15 cellular contexts compared by ENCODE assay signal in genomic region chr6:52251113-52251512, GRCh38. TPM values are rescaled to one million over a fixed set of nuclear protein-coding genes. Genes with fewer than 3 reads are reported as not detected.
DNase-seq lines count a peak whose midpoint lies in the region; ATAC-seq and TF ChIP-seq lines count a peak whose summit lies in the region.
"Had no signal": no experiment of that assay in that cellular context is flagged by ENCODE, and none has a peak within 500 bp of the region (broad histone marks: within the 10 kb centered on the region; RNA-seq: fewer than 3 reads in every experiment).

No MANE protein-coding gene starts in this region.

- no peak overlapping the region for H3K4me3 Mint-ChIP-seq in activated CD4-positive, alpha-beta T cell treated with anti-CD3 and anti-CD28 coated beads for 36 hours
- H3K4me3 Mint-ChIP-seq in natural killer cell treated with Interleukin-12 subunit alpha and Interleukin-12 subunit beta and Interleukin-15 and Interleukin-18, amount 100 ng/mL, for 72 hours = peak overlapping the region; percentile 57
- no peak overlapping the region for H3K4me3 Mint-ChIP-seq in natural killer cell
- peak overlapping the region; percentile 37 for H3K4me3 Mint-ChIP-seq in activated T-helper 17 cell treated with anti-CD3 and anti-CD28 coated beads, Interleukin-2, amount 50 U/mL, for 72 hours
- H3K4me3 Mint-ChIP-seq: CD4-positive, alpha-beta memory T cell; H9 had no signal

- CTCF ChIA-PET in activated CD4-positive, alpha-beta T cell treated with anti-CD3 and anti-CD28 coated beads for 36 hours (lab: Charles Lee) = interaction anchor here (0.5 to 6.1 kb wide), 6 partner anchors 10 to 152 kb away, joined by 3 to 46 read pairs (median 4); no protein-coding TSS in a partner anchor

- H3K27ac Mint-ChIP-seq in activated CD4-positive, alpha-beta T cell treated with anti-CD3 and anti-CD28 coated beads for 36 hours = peak overlapping the region; percentile 21
- H3K27ac Mint-ChIP-seq in natural killer cell treated with Interleukin-12 subunit alpha and Interleukin-12 subunit beta and Interleukin-15 and Interleukin-18, amount 100 ng/mL, for 72 hours = peak overlapping the region; percentile 20 to 91
- no peak overlapping the region for H3K27ac Mint-ChIP-seq in natural killer cell
- peak overlapping the region; percentile 71 for H3K27ac Mint-ChIP-seq in activated T-helper 17 cell treated with anti-CD3 and anti-CD28 coated beads, Interleukin-2, amount 50 U/mL, for 72 hours
- H3K27ac Mint-ChIP-seq: CD4-positive, alpha-beta memory T cell; H9 had no signal

- H3K9me3 Mint-ChIP-seq in activated CD4-positive, alpha-beta T cell treated with anti-CD3 and anti-CD28 coated beads for 36 hours (ENCODE audit: low read depth) = no peaks in the 10 kb centered on the region
- no peaks in the 10 kb centered on the region for H3K9me3 Mint-ChIP-seq in natural killer cell treated with Interleukin-12 subunit alpha and Interleukin-12 subunit beta and Interleukin-15 and Interleukin-18, amount 100 ng/mL, for 72 hours
- H3K9me3 Mint-ChIP-seq in natural killer cell = no peaks in the 10 kb centered on the region
- H3K9me3 Mint-ChIP-seq in activated T-helper 17 cell treated with anti-CD3 and anti-CD28 coated beads, Interleukin-2, amount 50 U/mL, for 72 hours = no peaks in the 10 kb centered on the region
- H3K9me3 Mint-ChIP-seq: CD4-positive, alpha-beta memory T cell had no signal

- no peak for DNase-seq in activated CD4-positive, alpha-beta T cell treated with anti-CD3 and anti-CD28 coated beads for 36 hours
- no peak for DNase-seq in activated CD4-positive, alpha-beta T cell treated with anti-CD3 and anti-CD28 coated beads, Interleukin-2, amount 50 U/mL, for 1 hour
- DNase-seq in natural killer cell treated with Interleukin-12 subunit alpha and Interleukin-12 subunit beta and Interleukin-15 and Interleukin-18, amount 100 ng/mL, for 72 hours (ENCODE audit: low spot score) = no peak
- no peak for DNase-seq in natural killer cell
- DNase-seq in left ventricle myocardium superior = no peak
- DNase-seq in MV-4-11 (lab: John Stamatoyannopoulos, UW) = no peak
- DNase-seq: AML-193; CD4-positive, alpha-beta memory T cell; DMS79 treated with DMSO at 0.1 percent for 48 hours; GF-D8; H9 had no signal

- no peak for TF ChIP-seq CTCF in natural killer cell (IDR thresholded peaks at IDR 0.05)

- POLR2A ChIA-PET in activated CD4-positive, alpha-beta T cell treated with anti-CD3 and anti-CD28 coated beads for 36 hours (lab: Charles Lee) = no interaction called here

- peaks cover 48% of the 10 kb centered on the region for H3K4me1 Mint-ChIP-seq in activated CD4-positive, alpha-beta T cell treated with anti-CD3 and anti-CD28 coated beads for 36 hours
- peaks cover 17 to 42% of the 10 kb centered on the region in 2 donors for H3K4me1 Mint-ChIP-seq in natural killer cell treated with Interleukin-12 subunit alpha and Interleukin-12 subunit beta and Interleukin-15 and Interleukin-18, amount 100 ng/mL, for 72 hours (ENCODE audit: low read depth in 2 of 2)
- peaks cover 0 to 4% of the 10 kb centered on the region in 2 donors for H3K4me1 Mint-ChIP-seq in natural killer cell
- peaks cover 35% of the 10 kb centered on the region for H3K4me1 Mint-ChIP-seq in activated T-helper 17 cell treated with anti-CD3 and anti-CD28 coated beads, Interleukin-2, amount 50 U/mL, for 72 hours

- no peaks in the 10 kb centered on the region for H3K36me3 Mint-ChIP-seq in activated CD4-positive, alpha-beta T cell treated with anti-CD3 and anti-CD28 coated beads for 36 hours (ENCODE audit: low read depth)
- no peaks in the 10 kb centered on the region for H3K36me3 Mint-ChIP-seq in natural killer cell treated with Interleukin-12 subunit alpha and Interleukin-12 subunit beta and Interleukin-15 and Interleukin-18, amount 100 ng/mL, for 72 hours
- H3K36me3 Mint-ChIP-seq in natural killer cell = no peaks in the 10 kb centered on the region
- no peaks in the 10 kb centered on the region for H3K36me3 Mint-ChIP-seq in activated T-helper 17 cell treated with anti-CD3 and anti-CD28 coated beads, Interleukin-2, amount 50 U/mL, for 72 hours (ENCODE audit: low read depth)
- H3K36me3 Mint-ChIP-seq: CD4-positive, alpha-beta memory T cell had no signal

- peaks cover 28% of the 10 kb centered on the region for H3K27me3 Mint-ChIP-seq in activated CD4-positive, alpha-beta T cell treated with anti-CD3 and anti-CD28 coated beads for 36 hours
- H3K27me3 Mint-ChIP-seq in natural killer cell treated with Interleukin-12 subunit alpha and Interleukin-12 subunit beta and Interleukin-15 and Interleukin-18, amount 100 ng/mL, for 72 hours = peaks cover 54 to 67% of the 10 kb centered on the region in 2 donors
- peaks cover 46 to 84% of the 10 kb centered on the region in 2 donors for H3K27me3 Mint-ChIP-seq in natural killer cell (ENCODE audit: low read depth in 2 of 2)
- H3K27me3 Mint-ChIP-seq in activated T-helper 17 cell treated with anti-CD3 and anti-CD28 coated beads, Interleukin-2, amount 50 U/mL, for 72 hours = peaks cover 31% of the 10 kb centered on the region

- intact Hi-C loops in activated CD4-positive, alpha-beta T cell treated with anti-CD3 and anti-CD28 coated beads for 36 hours (cut with DNase I, micrococcal nuclease) = loop anchor here in 1 of 2 experiments (1.0 kb wide), 1 partner anchor 24 kb away; no protein-coding TSS in a partner anchor
- intact Hi-C loops in natural killer cell (cut with micrococcal nuclease) = no loop called here
- intact Hi-C loops in left ventricle myocardium superior (cut with micrococcal nuclease) = no loop called here

- ATAC-seq in activated CD4-positive, alpha-beta T cell treated with anti-CD3 and anti-CD28 coated beads for 36 hours = peak; percentile 21
- ATAC-seq in natural killer cell treated with Interleukin-12 subunit alpha and Interleukin-12 subunit beta and Interleukin-15 and Interleukin-18, amount 100 ng/mL, for 72 hours = peak in 1 of 2 donors; percentile 48
- ATAC-seq in natural killer cell = no peak
- peak; percentile 42 for ATAC-seq in activated T-helper 17 cell treated with anti-CD3 and anti-CD28 coated beads, Interleukin-2, amount 50 U/mL, for 72 hours (replicated peaks)
- ATAC-seq in left ventricle myocardium superior = no peak
- ATAC-seq: A549 had no signal

RNA-seq across cellular contexts. Expression of gene IL17F, which starts 6.8 kb away (rescaled TPM):
- 100 to 1,000 TPM; 155 to 157 TPM for total RNA-seq in activated CD4-positive, alpha-beta T cell treated with anti-CD3 and anti-CD28 coated beads for 36 hours
- total RNA-seq in natural killer cell treated with Interleukin-12 subunit alpha and Interleukin-12 subunit beta and Interleukin-15 and Interleukin-18, amount 100 ng/mL, for 72 hours = 100 to 1,000 TPM in 1 of 2 donors, 10 to 100 TPM in 1; 56.3 to 241 TPM
- total RNA-seq in natural killer cell = not detected
- 1,000 to 10,000 TPM in 1 of 2 donors, 100 to 1,000 TPM in 1; 295 to 3,317 TPM for total RNA-seq in activated T-helper 17 cell treated with anti-CD3 and anti-CD28 coated beads, Interleukin-2, amount 50 U/mL, for 72 hours
- not detected for total RNA-seq in left ventricle myocardium superior
- total RNA-seq: CD4-positive, alpha-beta memory T cell; H1; H9; HT-29 had no signal

RNA-seq across cellular contexts. Expression of gene MCM3, which starts 33.4 kb away (rescaled TPM):
- total RNA-seq in activated CD4-positive, alpha-beta T cell treated with anti-CD3 and anti-CD28 coated beads for 36 hours = 100 to 1,000 TPM; 276 to 279 TPM
- 100 to 1,000 TPM; 108 to 277 TPM for total RNA-seq in natural killer cell treated with Interleukin-12 subunit alpha and Interleukin-12 subunit beta and Interleukin-15 and Interleukin-18, amount 100 ng/mL, for 72 hours
- 10 to 100 TPM; 26.4 to 46.2 (median 31.5) TPM for total RNA-seq in natural killer cell
- 100 to 1,000 TPM; 141 to 247 TPM for total RNA-seq in activated T-helper 17 cell treated with anti-CD3 and anti-CD28 coated beads, Interleukin-2, amount 50 U/mL, for 72 hours
- total RNA-seq in left ventricle myocardium superior = 21.8 TPM

Comparison
In these comparisons a context has a peak if more than half of its experiments do, and no peak if none do; other contexts are left out.
1. H3K27ac Mint-ChIP-seq: peak in activated CD4-positive, alpha-beta T cell treated with anti-CD3 and anti-CD28 coated beads for 36 hours (single experiment), natural killer cell treated with Interleukin-12 subunit alpha and Interleukin-12 subunit beta and Interleukin-15 and Interleukin-18, amount 100 ng/mL, for 72 hours (2 of 2) and activated T-helper 17 cell treated with anti-CD3 and anti-CD28 coated beads, Interleukin-2, amount 50 U/mL, for 72 hours (single experiment); none in natural killer cell (0 of 2).
2. H3K4me3 Mint-ChIP-seq: peak in natural killer cell treated with Interleukin-12 subunit alpha and Interleukin-12 subunit beta and Interleukin-15 and Interleukin-18, amount 100 ng/mL, for 72 hours (single experiment) and activated T-helper 17 cell treated with anti-CD3 and anti-CD28 coated beads, Interleukin-2, amount 50 U/mL, for 72 hours (single experiment); none in activated CD4-positive, alpha-beta T cell treated with anti-CD3 and anti-CD28 coated beads for 36 hours (single experiment) and natural killer cell (single experiment).
3. RNA of gene IL17F, which starts 6.8 kb away (total RNA-seq): 295 to 3,317 TPM in activated T-helper 17 cell treated with anti-CD3 and anti-CD28 coated beads, Interleukin-2, amount 50 U/mL, for 72 hours, 56.3 to 241 TPM in natural killer cell treated with Interleukin-12 subunit alpha and Interleukin-12 subunit beta and Interleukin-15 and Interleukin-18, amount 100 ng/mL, for 72 hours and 155 to 157 TPM in activated CD4-positive, alpha-beta T cell treated with anti-CD3 and anti-CD28 coated beads for 36 hours; not detected in natural killer cell and not detected in left ventricle myocardium superior (single experiment); every median in the first group is over 10 times any median in the second.
4. ATAC-seq: peak in activated CD4-positive, alpha-beta T cell treated with anti-CD3 and anti-CD28 coated beads for 36 hours (single experiment) and activated T-helper 17 cell treated with anti-CD3 and anti-CD28 coated beads, Interleukin-2, amount 50 U/mL, for 72 hours (single experiment); none in natural killer cell (0 of 3) and left ventricle myocardium superior (single experiment).